Comparison of ENCODE assay signal across 8 cellular contexts in genomic region chr11:61733120-61733978, GRCh38.
A peak's percentile ranks its signal among the peaks of the same experiment; 100 is the strongest.
DNase-seq lines count a peak whose midpoint lies in the region; ATAC-seq lines count a peak whose summit lies in the region.

No MANE protein-coding gene starts in this region.

- peak overlapping the region; percentile 14 for H3K27ac Mint-ChIP-seq in central memory CD8-positive, alpha-beta T cell (ENCODE audit: low read depth)

- H3K9me3 Mint-ChIP-seq in central memory CD8-positive, alpha-beta T cell = no peaks in the 10 kb centered on the region

- H3K36me3 Mint-ChIP-seq in central memory CD8-positive, alpha-beta T cell (ENCODE audit: insufficient read depth) = no peaks in the 10 kb centered on the region

- peaks cover 7% of the 10 kb centered on the region for H3K4me1 Mint-ChIP-seq in central memory CD8-positive, alpha-beta T cell

- peak; percentile 54 for DNase-seq in NK-92 treated with Interleukin-12 subunit alpha and Interleukin-12 subunit beta, amount 100 ng/mL, for 24 hours (lab: John Stamatoyannopoulos, UW)
- DNase-seq in NK-92 (lab: John Stamatoyannopoulos, UW; ENCODE audit: unreplicated experiment) = no peak
- DNase-seq in NCI-H2227 treated with DMSO at 0.1 percent for 48 hours (lab: John Stamatoyannopoulos, UW) = peak; percentile 75
- peak; percentile 78 to 79 for DNase-seq in central memory CD8-positive, alpha-beta T cell (ENCODE audit: low spot score in 2 of 2)
- peak; percentile 41 for DNase-seq in kidney glomerular epithelial cell (lab: John Stamatoyannopoulos, UW)
- DNase-seq in stimulated activated CD4-positive, alpha-beta T cell treated with anti-CD3 and anti-CD28 coated beads, Interleukin-1b, Interleukin-23, amount 100 ng/mL, for 4 hours (ENCODE audit: low read depth in 2 of 2) = peak; percentile 75 to 79

- no peak overlapping the region for H3K4me3 Mint-ChIP-seq in central memory CD8-positive, alpha-beta T cell

- ATAC-seq in HG03108 (IDR thresholded peaks at IDR 0.05; ENCODE audit: unreplicated experiment) = peak; percentile 82
- peak; percentile 80 to 94 for ATAC-seq in activated CD4-positive, CD25-positive, alpha-beta regulatory T cell treated with anti-CD3 and anti-CD28 coated beads, Interleukin-2, amount 50 U/mL, for 24 hours
- peak; percentile 93 for ATAC-seq in central memory CD8-positive, alpha-beta T cell (replicated peaks; ENCODE audit: extremely low read depth, poor library complexity, severe bottlenecking)

- peaks cover 5% of the 10 kb centered on the region for H3K27me3 Mint-ChIP-seq in central memory CD8-positive, alpha-beta T cell
